In the genomic region with DNA sequence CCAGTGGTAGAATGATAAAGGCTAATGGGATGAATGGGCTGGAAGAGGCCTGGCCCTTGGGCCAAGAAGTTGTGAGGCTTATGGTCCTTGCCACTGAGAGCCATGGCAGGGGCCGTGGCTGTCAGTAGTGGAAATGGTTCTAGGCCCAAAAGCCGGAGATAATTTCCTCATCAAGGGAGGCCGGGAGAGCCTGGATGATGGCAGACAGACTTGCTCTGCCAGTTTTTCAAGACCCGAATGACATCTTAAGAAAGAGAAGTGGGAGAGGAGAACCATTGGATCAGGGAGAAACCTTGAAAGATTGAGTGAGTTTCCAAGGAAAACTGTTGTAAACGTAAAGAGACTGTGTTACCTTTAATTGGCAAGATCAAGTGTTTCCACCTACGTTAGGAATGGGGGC, we compare ENCODE assay signal across 17 cellular contexts. TPM values are rescaled to one million over a fixed set of nuclear protein-coding genes. Genes with fewer than 3 reads are reported as not detected.
DNase-seq lines count a peak whose midpoint lies in the region; ATAC-seq and TF ChIP-seq lines count a peak whose summit lies in the region.
"Had no signal": no experiment of that assay in that cellular context is flagged by ENCODE, and none has a peak within 500 bp of the region (broad histone marks: within the 10 kb centered on the region; RNA-seq: fewer than 3 reads in every experiment).

No MANE protein-coding gene starts in this region.

- no peak for DNase-seq in CD4-positive, alpha-beta T cell
- peak; percentile 45 for DNase-seq in ELF-1 (ENCODE audit: low read depth, low spot score)
- DNase-seq in activated naive CD8-positive, alpha-beta T cell treated with anti-CD3 and anti-CD28 coated beads for 36 hours, result no peak
- DNase-seq in mesothelial cell of epicardium (ENCODE audit: low spot score in 2 of 2, unreplicated experiment in 2 of 2), result no peak
- no peak for DNase-seq in aorta
- DNase-seq in hippocampal formation (lab: John Stamatoyannopoulos, UW), result no peak
- DNase-seq: DMS79, kidney, MV-4-11, NCI-H2107, NCI-H526 had no signal

- no peaks in the 10 kb centered on the region for H3K36me3 ChIP-seq in aorta (ENCODE audit: control insufficient read depth in 1 of 2, insufficient read depth in 2 of 2, low read length in 1 of 2)
- H3K36me3 ChIP-seq: ovary, thoracic aorta had no signal

- H3K36me3 Mint-ChIP-seq in CD4-positive, alpha-beta T cell (ENCODE audit: low read depth), result no peaks in the 10 kb centered on the region
- peaks cover 3% of the 10 kb centered on the region for H3K36me3 Mint-ChIP-seq in activated naive CD8-positive, alpha-beta T cell treated with anti-CD3 and anti-CD28 coated beads for 36 hours
- H3K36me3 Mint-ChIP-seq in mesothelial cell of epicardium, result no peaks in the 10 kb centered on the region

- H3K27me3 ChIP-seq in CD4-positive, alpha-beta T cell (ENCODE audit: control insufficient read depth, insufficient read depth, low read length), result no peaks in the 10 kb centered on the region
- H3K27me3 ChIP-seq in aorta (ENCODE audit: control insufficient read depth in 1 of 2, insufficient read depth in 2 of 2, low read length in 1 of 2), result no peaks in the 10 kb centered on the region
- H3K27me3 ChIP-seq: body of pancreas, ovary had no signal

- POLR2A ChIA-PET in CD4-positive, alpha-beta T cell (lab: Charles Lee), result interaction anchor here (0.7 kb wide), 1 partner anchor 29 kb away, joined by 4 read pairs; no protein-coding TSS in a partner anchor

- no peak overlapping the region for H3K4me3 Mint-ChIP-seq in CD4-positive, alpha-beta T cell
- H3K4me3 Mint-ChIP-seq in activated naive CD8-positive, alpha-beta T cell treated with anti-CD3 and anti-CD28 coated beads for 36 hours, result no peak overlapping the region
- H3K4me3 Mint-ChIP-seq in mesothelial cell of epicardium, result no peak overlapping the region
- H3K4me3 Mint-ChIP-seq: IgD-negative memory B cell had no signal

- H3K4me3 ChIP-seq in aorta (ENCODE audit: low read length in 2 of 2), result no peak overlapping the region
- H3K4me3 ChIP-seq: body of pancreas, mucosa of descending colon, ovary, thoracic aorta had no signal

- peak overlapping the region; percentile 90 for H3K27ac Mint-ChIP-seq in CD4-positive, alpha-beta T cell
- peak overlapping the region; percentile 62 for H3K27ac Mint-ChIP-seq in activated naive CD8-positive, alpha-beta T cell treated with anti-CD3 and anti-CD28 coated beads for 36 hours
- H3K27ac Mint-ChIP-seq in mesothelial cell of epicardium, result peak overlapping the region; percentile 75

- H3K4me1 Mint-ChIP-seq in CD4-positive, alpha-beta T cell (ENCODE audit: low read depth), result peaks cover 28% of the 10 kb centered on the region
- H3K4me1 Mint-ChIP-seq in activated naive CD8-positive, alpha-beta T cell treated with anti-CD3 and anti-CD28 coated beads for 36 hours, result peaks cover 36% of the 10 kb centered on the region
- peaks cover 49% of the 10 kb centered on the region for H3K4me1 Mint-ChIP-seq in mesothelial cell of epicardium

- H3K27me3 Mint-ChIP-seq in CD4-positive, alpha-beta T cell, result no peaks in the 10 kb centered on the region
- no peaks in the 10 kb centered on the region for H3K27me3 Mint-ChIP-seq in activated naive CD8-positive, alpha-beta T cell treated with anti-CD3 and anti-CD28 coated beads for 36 hours
- no peaks in the 10 kb centered on the region for H3K27me3 Mint-ChIP-seq in mesothelial cell of epicardium (ENCODE audit: low read depth)
- H3K27me3 Mint-ChIP-seq: IgD-negative memory B cell had no signal

- H3K9me3 ChIP-seq in CD4-positive, alpha-beta T cell (ENCODE audit: control insufficient read depth, low read length), result no peaks in the 10 kb centered on the region
- H3K9me3 ChIP-seq in aorta (ENCODE audit: control insufficient read depth, low read length), result no peaks in the 10 kb centered on the region
- H3K9me3 ChIP-seq: body of pancreas, mucosa of descending colon, ovary, thoracic aorta had no signal

- CTCF ChIA-PET in CD4-positive, alpha-beta T cell (lab: Charles Lee), result no interaction called here

- peaks cover 2% of the 10 kb centered on the region for H3K9me3 Mint-ChIP-seq in CD4-positive, alpha-beta T cell
- H3K9me3 Mint-ChIP-seq in activated naive CD8-positive, alpha-beta T cell treated with anti-CD3 and anti-CD28 coated beads for 36 hours, result peaks cover 5% of the 10 kb centered on the region
- no peaks in the 10 kb centered on the region for H3K9me3 Mint-ChIP-seq in mesothelial cell of epicardium
- H3K9me3 Mint-ChIP-seq: IgD-negative memory B cell had no signal

- no peak overlapping the region for H3K27ac ChIP-seq in CD4-positive, alpha-beta T cell (ENCODE audit: low read depth, low read length)
- H3K27ac ChIP-seq in aorta (ENCODE audit: low read depth in 1 of 2, low read length in 2 of 2), result no peak overlapping the region
- H3K27ac ChIP-seq: ovary had no signal

- no peak for TF ChIP-seq CTCF in CD4-positive, alpha-beta T cell (IDR thresholded peaks at IDR 0.05)
- no peak for TF ChIP-seq CTCF in mesothelial cell of epicardium (IDR thresholded peaks at IDR 0.05; ENCODE audit: unreplicated experiment)

- WGBS in aorta, 2 donors, result 83 to 89% methylated on average over 6 of the region's 6 CpGs

- ATAC-seq in CD4-positive, alpha-beta T cell (ENCODE audit: poor library complexity), result no peak
- ATAC-seq in aorta (ENCODE audit: low FRiP score) (no peak), GM18511 (IDR thresholded peaks at IDR 0.05; ENCODE audit: unreplicated experiment) (no peak)

- intact Hi-C loops in CD4-positive, alpha-beta T cell (cut with DNase I, micrococcal nuclease), result loop anchor here in 1 of 2 experiments (2.0 kb wide), 1 partner anchor 77 kb away; no protein-coding TSS in a partner anchor
- intact Hi-C loops in aorta (cut with DNase I), result no loop called here

- H3K4me1 ChIP-seq in aorta (ENCODE audit: control insufficient read depth in 1 of 2, insufficient read depth in 2 of 2, low read length in 2 of 2), result no peaks in the 10 kb centered on the region

RNA-seq across cellular contexts. Expression of a gene that starts 46.3 kb away (rescaled TPM):
- 10 to 100 TPM in 1 of 2 experiments, 1 to 10 TPM in 1; 9.5 to 10.8 TPM for total RNA-seq in CD4-positive, alpha-beta T cell
- 10 to 100 TPM in 1 of 2 experiments, 1 to 10 TPM in 1; 9.2 to 10.1 TPM for total RNA-seq in activated naive CD8-positive, alpha-beta T cell treated with anti-CD3 and anti-CD28 coated beads for 36 hours
- 35.4 to 35.6 TPM (median 35.4 TPM) in 3 replicates for total RNA-seq in mesothelial cell of epicardium
- total RNA-seq in aorta, result 10 to 100 TPM; 22.0 to 24.4 TPM
- polyA plus RNA-seq in aorta, result 10 to 100 TPM; 10.9 to 22.9 TPM
